ENCODE assay signal across 13 cellular contexts in the genomic region with DNA sequence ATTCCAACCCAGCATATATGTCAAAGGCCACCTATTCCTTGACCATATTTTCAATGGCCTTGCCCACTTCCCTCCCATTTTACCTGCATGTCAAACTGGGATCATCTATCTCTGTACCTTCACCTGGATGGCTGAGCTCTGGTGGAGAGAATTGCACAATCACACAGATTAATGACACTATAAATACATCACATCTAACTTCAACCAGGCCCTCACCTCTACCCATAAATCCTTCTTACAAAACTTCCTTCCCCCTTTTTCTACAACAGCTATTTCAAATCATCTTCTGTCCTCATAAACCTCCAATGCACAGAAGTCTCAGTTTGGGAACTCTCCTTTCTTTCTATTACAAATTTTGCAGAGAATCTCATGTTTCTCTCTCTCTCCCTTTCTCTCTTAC.
"Had no signal": no experiment of that assay in that cellular context is flagged by ENCODE, and none has a peak within 500 bp of the region (broad histone marks: within the 10 kb centered on the region; RNA-seq: fewer than 3 reads in every experiment).

No MANE protein-coding gene starts in this region.

- H3K36me3 Mint-ChIP-seq: activated naive CD4-positive, alpha-beta T cell treated with anti-CD3 and anti-CD28 coated beads, Interleukin-2, amount 10 ng/mL, durations not matched to agents 7 days and 5 days; stimulated activated naive B cell treated with anti-CD40 and anti-IgM and Interleukin-4, amounts not matched to agents 10 μg/mL and 1 μg/mL and 100 μg/mL, for 72 hours had no signal

- H3K4me3 Mint-ChIP-seq: activated naive CD4-positive, alpha-beta T cell treated with anti-CD3 and anti-CD28 coated beads, Interleukin-2, amount 10 ng/mL, durations not matched to agents 7 days and 5 days; nephron progenitor cell; stimulated activated naive B cell treated with anti-CD40 and anti-IgM and Interleukin-4, amounts not matched to agents 10 μg/mL and 1 μg/mL and 100 μg/mL, for 72 hours had no signal

- H3K4me3 ChIP-seq: cardiac muscle cell, coronary artery, heart right ventricle, ovary, transverse colon had no signal

- H3K27me3 Mint-ChIP-seq: stimulated activated naive B cell treated with anti-CD40 and anti-IgM and Interleukin-4, amounts not matched to agents 10 μg/mL and 1 μg/mL and 100 μg/mL, for 72 hours had no signal

- H3K9me3 ChIP-seq: heart right ventricle, ovary, transverse colon had no signal

- H3K27ac Mint-ChIP-seq: activated naive CD4-positive, alpha-beta T cell treated with anti-CD3 and anti-CD28 coated beads, Interleukin-2, amount 10 ng/mL, durations not matched to agents 7 days and 5 days; activated T-helper 2 cell treated with anti-CD3 and anti-CD28 coated beads, Interferon-gamma antibody, Interleukin-2, Interleukin-4, amounts not matched to agents 10 μg/mL and 5 μg/mL and 100 μg/mL, durations not matched to agents 14 hours and 24 hours and 36 hours; nephron progenitor cell; stimulated activated naive B cell treated with anti-CD40 and anti-IgM and Interleukin-4, amounts not matched to agents 10 μg/mL and 1 μg/mL and 100 μg/mL, for 72 hours had no signal

- H3K4me1 Mint-ChIP-seq: nephron progenitor cell; stimulated activated naive B cell treated with anti-CD40 and anti-IgM and Interleukin-4, amounts not matched to agents 10 μg/mL and 1 μg/mL and 100 μg/mL, for 72 hours had no signal

- DNase-seq: activated naive CD4-positive, alpha-beta T cell treated with anti-CD3 and anti-CD28 coated beads, Interleukin-2, amount 10 ng/mL, durations not matched to agents 7 days and 5 days; effector CD4-positive, alpha-beta T cell; heart right ventricle; mesendoderm; nephron progenitor cell; ovary; stimulated activated CD4-positive, alpha-beta T cell treated with anti-CD3 and anti-CD28 coated beads, Interleukin-2, amount 100 ng/mL, for 24 hours; stimulated activated naive B cell treated with anti-CD40 and anti-IgM and Interleukin-4, amounts not matched to agents 10 μg/mL and 1 μg/mL and 100 μg/mL, for 72 hours; transverse colon had no signal

- H3K36me3 ChIP-seq: heart right ventricle, ovary, transverse colon had no signal

- H3K9me3 Mint-ChIP-seq: activated naive CD4-positive, alpha-beta T cell treated with anti-CD3 and anti-CD28 coated beads, Interleukin-2, amount 10 ng/mL, durations not matched to agents 7 days and 5 days; activated T-helper 2 cell treated with anti-CD3 and anti-CD28 coated beads, Interferon-gamma antibody, Interleukin-2, Interleukin-4, amounts not matched to agents 10 μg/mL and 5 μg/mL and 100 μg/mL, durations not matched to agents 14 hours and 24 hours and 36 hours; nephron progenitor cell; stimulated activated naive B cell treated with anti-CD40 and anti-IgM and Interleukin-4, amounts not matched to agents 10 μg/mL and 1 μg/mL and 100 μg/mL, for 72 hours had no signal

- H3K27me3 ChIP-seq: cardiac muscle cell, heart right ventricle, ovary, transverse colon had no signal

- ATAC-seq: activated CD4-positive, CD25-positive, alpha-beta regulatory T cell treated with anti-CD3 and anti-CD28 coated beads, Interleukin-2, amount 50 U/mL, for 24 hours; heart right ventricle; stimulated activated naive B cell treated with anti-CD40 and anti-IgM and Interleukin-4, amounts not matched to agents 10 μg/mL and 1 μg/mL and 100 μg/mL, for 72 hours had no signal

- H3K27ac ChIP-seq: cardiac muscle cell, coronary artery, ovary, transverse colon had no signal
